8 cellular contexts compared by ENCODE assay signal in genomic region chr4:151408630-151409469, GRCh38. TPM values are rescaled to one million over a fixed set of nuclear protein-coding genes. Genes with fewer than 3 reads are reported as not detected.
DNase-seq lines count a peak whose midpoint lies in the region; ATAC-seq and TF ChIP-seq lines count a peak whose summit lies in the region.

FHIP1A (plus strand) TSS chr4:151409176; CDS start chr4:151566260, 157,084 bp downstream.

- no peaks in the 10 kb centered on the region for H3K9me3 ChIP-seq in DND-41 (ENCODE audit: insufficient read depth, low read length, severe bottlenecking)
- H3K9me3 ChIP-seq in heart left ventricle = no peaks in the 10 kb centered on the region
- no peaks in the 10 kb centered on the region for H3K9me3 ChIP-seq in prostate gland
- H3K9me3 ChIP-seq in uterus = no peaks in the 10 kb centered on the region

- no peaks in the 10 kb centered on the region for H4K20me1 ChIP-seq in DND-41 (ENCODE audit: insufficient read depth, low read length)

- no peak within 1 kb of the TSS for H3K27ac ChIP-seq in DND-41 (ENCODE audit: low read length)
- peak within 1 kb of the TSS in 11 of 12 donors; percentile 18 to 77 (median 59) for H3K27ac ChIP-seq in heart left ventricle
- peak within 1 kb of the TSS; percentile 88 to 92 for H3K27ac ChIP-seq in prostate gland
- H3K27ac ChIP-seq in uterus = peak within 1 kb of the TSS; percentile 65 to 83

- TF ChIP-seq POLR2A in heart left ventricle (IDR thresholded peaks at IDR 0.05) (no peak), prostate gland (IDR thresholded peaks at IDR 0.05) (peak; percentile 81), uterus (IDR thresholded peaks at IDR 0.05) (peak; percentile 32 to 45)

- H3K27me3 ChIP-seq in DND-41 (ENCODE audit: insufficient read depth, low read length, poor library complexity) (peaks cover 32% of the 10 kb centered on the region), heart left ventricle (peaks cover 0 to 25% (median 0%) of the 10 kb centered on the region in 9 donors), prostate gland (replicated peaks; ENCODE audit: insufficient read depth) (no peaks in the 10 kb centered on the region), uterus (no peaks in the 10 kb centered on the region)

- H3K27ac Mint-ChIP-seq in activated naive CD8-positive, alpha-beta T cell treated with anti-CD3 and anti-CD28 coated beads for 36 hours = peak within 1 kb of the TSS; percentile 17

- H3K4me2 ChIP-seq in DND-41 (ENCODE audit: insufficient read depth, low read length) = peak within 1 kb of the TSS; percentile 99

- 1 to 9% (median 5%) methylated on average over 25 to 84 of the region's 84 CpGs for WGBS in heart left ventricle, 4 donors
- WGBS in prostate gland = 3% methylated on average over 56 of the region's 84 CpGs

- TF ChIP-seq CTCF in DND-41 (IDR thresholded peaks at IDR 0.05; ENCODE audit: borderline replicate concordance, extremely low read depth, low read length, poor library complexity, severe bottlenecking) (peak; percentile 10), heart left ventricle (IDR thresholded peaks at IDR 0.05) (peak in 4 of 12 donors; percentile 5 to 13 (median 9)), prostate gland (IDR thresholded peaks at IDR 0.05) (peak in 2 of 4 experiments; percentile 43 to 44), uterus (IDR thresholded peaks at IDR 0.05) (peak in 2 of 4 experiments; percentile 36 to 40)

- intact Hi-C loops in heart left ventricle (cut with DNase I) = no loop called here
- intact Hi-C loops in prostate gland (cut with DNase I) = no loop called here
- intact Hi-C loops in uterus (cut with DNase I; ENCODE audit: low total_unique reads) = no loop called here

- H3K27me3 Mint-ChIP-seq in activated naive CD8-positive, alpha-beta T cell treated with anti-CD3 and anti-CD28 coated beads for 36 hours = peaks cover 27% of the 10 kb centered on the region

- no peaks in the 10 kb centered on the region for H3K79me2 ChIP-seq in DND-41 (ENCODE audit: insufficient read depth, low read length)

- H2AFZ ChIP-seq in DND-41 (ENCODE audit: low read depth, low read length) = peak within 1 kb of the TSS; percentile 74

- peak within 1 kb of the TSS; percentile 80 for H3K4me3 Mint-ChIP-seq in activated naive CD8-positive, alpha-beta T cell treated with anti-CD3 and anti-CD28 coated beads for 36 hours

- peak; percentile 66 for DNase-seq in DND-41
- peak; percentile 71 for DNase-seq in HuH-7.5 (ENCODE audit: low spot score)
- peak; percentile 59 for DNase-seq in SK-N-DZ (ENCODE audit: low spot score)
- peak; percentile 83 for DNase-seq in activated naive CD8-positive, alpha-beta T cell treated with anti-CD3 and anti-CD28 coated beads for 36 hours
- DNase-seq in heart left ventricle = peak; percentile 52 to 86 (median 69)
- DNase-seq in prostate gland (ENCODE audit: low spot score) = peak; percentile 94
- peak; percentile 78 to 82 for DNase-seq in uterus

- H3K4me1 Mint-ChIP-seq in activated naive CD8-positive, alpha-beta T cell treated with anti-CD3 and anti-CD28 coated beads for 36 hours = peaks cover 21% of the 10 kb centered on the region

- H3K9ac ChIP-seq in DND-41 (ENCODE audit: low read depth, low read length) = peak within 1 kb of the TSS; percentile 40

- H3K36me3 ChIP-seq in DND-41 (ENCODE audit: insufficient read depth, low read length) (no peaks in the 10 kb centered on the region), heart left ventricle (no peaks in the 10 kb centered on the region), prostate gland (no peaks in the 10 kb centered on the region), uterus (no peaks in the 10 kb centered on the region)

- H3K4me1 ChIP-seq in DND-41 (ENCODE audit: insufficient read depth, low read length) = peaks cover 24% of the 10 kb centered on the region
- peaks cover 0 to 28% (median 9%) of the 10 kb centered on the region in 12 donors for H3K4me1 ChIP-seq in heart left ventricle
- H3K4me1 ChIP-seq in prostate gland (replicated peaks) = no peaks in the 10 kb centered on the region
- H3K4me1 ChIP-seq in uterus = no peaks in the 10 kb centered on the region

- no peaks in the 10 kb centered on the region for H3K36me3 Mint-ChIP-seq in activated naive CD8-positive, alpha-beta T cell treated with anti-CD3 and anti-CD28 coated beads for 36 hours

- ATAC-seq in DND-41 (ENCODE audit: insufficient read depth, low read depth) (peak; percentile 80), GM21529 (IDR thresholded peaks at IDR 0.05; ENCODE audit: unreplicated experiment) (peak; percentile 82), heart left ventricle (peak; percentile 63 to 88 (median 83))

- peak within 1 kb of the TSS; percentile 13 to 63; a peak in 3 of 4 replicates for H3K4me3 ChIP-seq in DND-41 (ENCODE audit: low read depth in 1 of 2, low read length in 2 of 2)
- H3K4me3 ChIP-seq in heart left ventricle = peak within 1 kb of the TSS; percentile 33 to 75 (median 63)
- H3K4me3 ChIP-seq in prostate gland = peak within 1 kb of the TSS; percentile 54 to 59
- H3K4me3 ChIP-seq in uterus = peak within 1 kb of the TSS; percentile 53 to 54

- H3K9me3 Mint-ChIP-seq in activated naive CD8-positive, alpha-beta T cell treated with anti-CD3 and anti-CD28 coated beads for 36 hours = no peaks in the 10 kb centered on the region

RNA-seq across cellular contexts. Expression of gene FHIP1A, which starts in this region (rescaled TPM):
- 1.0 and 9.3 TPM in 2 replicates for polyA plus RNA-seq in SK-N-DZ (2014; cell fraction: cytosol; rRNA removed)
- 2.3 and 2.7 TPM in 2 replicates for polyA plus RNA-seq in SK-N-DZ (2014; cell fraction: nucleus; rRNA removed)
- total RNA-seq in activated naive CD8-positive, alpha-beta T cell treated with anti-CD3 and anti-CD28 coated beads for 36 hours = under 1 TPM; 0.42 to 0.62 TPM
- 10 to 100 TPM; 14.5 to 32.0 (median 23.6) TPM for total RNA-seq in heart left ventricle
- polyA plus RNA-seq in heart left ventricle = 1 to 10 TPM; 3.7 to 9.1 TPM
- total RNA-seq in prostate gland = 10 to 100 TPM; 20.2 to 22.1 TPM
- 10 to 100 TPM in 2 of 4 donors, 1 to 10 TPM in 2; 2.6 to 25.6 (median 10.5) TPM for total RNA-seq in uterus

Comparison
In these comparisons a context has a peak if more than half of its experiments do, and no peak if none do; other contexts are left out.
1. Peak in DNase-seq in activated naive CD8-positive, alpha-beta T cell treated with anti-CD3 and anti-CD28 coated beads for 36 hours; RNA of the gene not detected or under 1 TPM.
2. POLR2A ChIP-seq: peak in prostate gland (single experiment) and uterus (2 of 2); none in heart left ventricle (0 of 2).
3. Peak in every context shown above with its lines, with median percentiles within 50 percentile points of each other: ATAC-seq, DNase-seq and H3K4me3 ChIP-seq.